29 cellular contexts compared by ENCODE assay signal in the genomic region with DNA sequence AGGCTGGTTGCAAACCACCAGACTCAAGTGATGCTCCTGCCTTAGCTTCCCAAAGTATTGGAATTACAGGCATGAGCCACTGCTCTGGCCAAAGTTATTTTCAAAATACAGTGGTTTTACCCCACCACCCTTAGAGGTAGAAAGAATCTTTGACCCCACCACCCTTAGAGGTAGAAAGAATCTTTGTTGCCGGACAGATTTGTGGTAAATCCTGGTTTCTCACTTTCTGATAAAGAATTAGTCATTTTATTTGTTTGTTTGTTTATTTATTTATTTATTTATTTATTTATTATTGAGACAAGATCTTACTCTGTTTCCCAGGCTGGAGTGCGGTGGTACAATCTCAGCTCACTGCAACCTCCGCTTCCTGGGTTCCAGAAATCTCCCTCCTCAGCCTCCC.
"Had no signal": no experiment of that assay in that cellular context is flagged by ENCODE, and none has a peak within 500 bp of the region (broad histone marks: within the 10 kb centered on the region; RNA-seq: fewer than 3 reads in every experiment).

No MANE protein-coding gene starts in this region.

- H3K36me3 ChIP-seq: colonic mucosa, esophagus muscularis mucosa, gastroesophageal sphincter, heart right ventricle, WERI-Rb-1 had no signal

- ATAC-seq: activated CD4-positive, CD25-positive, alpha-beta regulatory T cell treated with anti-CD3 and anti-CD28 coated beads, Interleukin-2, amount 50 U/mL, for 24 hours; activated CD8-positive, alpha-beta T cell treated with anti-CD3 and anti-CD28 coated beads for 36 hours; activated T-cell treated with anti-CD3 and anti-CD28 coated beads, Interleukin-2, amount 50 U/mL, for 4 hours; activated T-helper 17 cell treated with anti-CD3 and anti-CD28 coated beads, Interleukin-2, amount 50 U/mL, for 72 hours; body of pancreas; heart right ventricle; T-helper 17 cell had no signal

- H3K4me3 ChIP-seq: body of pancreas, colonic mucosa, esophagus muscularis mucosa, gastroesophageal sphincter, heart right ventricle had no signal

- H3K27me3 ChIP-seq: body of pancreas, colonic mucosa, esophagus muscularis mucosa, gastroesophageal sphincter, heart right ventricle had no signal

- DNase-seq: activated B cell treated with CpG ODN at 0.5 μM for 24 hours; activated CD4-positive, alpha-beta T cell treated with anti-CD3 and anti-CD28 coated beads for 48 hours; activated CD4-positive, alpha-beta T cell treated with anti-CD3 and anti-CD28 coated beads, Interleukin-2, amount 50 U/mL, for 1 hour; activated CD4-positive, alpha-beta T cell treated with anti-CD3 and anti-CD28 coated beads, Interleukin-2, amount 50 U/mL, for 48 hours; activated CD8-positive, alpha-beta memory T cell treated with anti-CD3 and anti-CD28 coated beads for 24 hours; activated CD8-positive, alpha-beta T cell treated with anti-CD3 and anti-CD28 coated beads for 36 hours; activated effector memory CD4-positive, alpha-beta T cell treated with Interleukin-2 at 50 U/mL for 16 hours; activated gamma-delta T cell treated with Interleukin-2 at 50 U/mL for 16 hours; activated naive CD4-positive, alpha-beta T cell treated with anti-CD3 and anti-CD28 coated beads, Interleukin-2, amount 50 U/mL, for 16 hours; activated naive CD4-positive, alpha-beta T cell treated with Interleukin-2 at 50 U/mL for 16 hours; activated T-cell treated with anti-CD3 and anti-CD28 coated beads, Interleukin-2, amount 50 U/mL, for 4 hours; amniotic stem cell; anterior cingulate cortex; body of pancreas; caudate nucleus; cerebellar nuclear complex; colonic mucosa; effector CD8-positive, alpha-beta T cell; erythroblast; foreskin melanocyte; heart right ventricle; hypothalamus; T-helper 17 cell; T1000; WERI-Rb-1 had no signal

- H3K9me3 ChIP-seq: body of pancreas, colonic mucosa, esophagus muscularis mucosa, gastroesophageal sphincter, heart right ventricle had no signal

- H3K27ac ChIP-seq: body of pancreas, colonic mucosa, gastroesophageal sphincter, WERI-Rb-1 had no signal
